In the genomic region with DNA sequence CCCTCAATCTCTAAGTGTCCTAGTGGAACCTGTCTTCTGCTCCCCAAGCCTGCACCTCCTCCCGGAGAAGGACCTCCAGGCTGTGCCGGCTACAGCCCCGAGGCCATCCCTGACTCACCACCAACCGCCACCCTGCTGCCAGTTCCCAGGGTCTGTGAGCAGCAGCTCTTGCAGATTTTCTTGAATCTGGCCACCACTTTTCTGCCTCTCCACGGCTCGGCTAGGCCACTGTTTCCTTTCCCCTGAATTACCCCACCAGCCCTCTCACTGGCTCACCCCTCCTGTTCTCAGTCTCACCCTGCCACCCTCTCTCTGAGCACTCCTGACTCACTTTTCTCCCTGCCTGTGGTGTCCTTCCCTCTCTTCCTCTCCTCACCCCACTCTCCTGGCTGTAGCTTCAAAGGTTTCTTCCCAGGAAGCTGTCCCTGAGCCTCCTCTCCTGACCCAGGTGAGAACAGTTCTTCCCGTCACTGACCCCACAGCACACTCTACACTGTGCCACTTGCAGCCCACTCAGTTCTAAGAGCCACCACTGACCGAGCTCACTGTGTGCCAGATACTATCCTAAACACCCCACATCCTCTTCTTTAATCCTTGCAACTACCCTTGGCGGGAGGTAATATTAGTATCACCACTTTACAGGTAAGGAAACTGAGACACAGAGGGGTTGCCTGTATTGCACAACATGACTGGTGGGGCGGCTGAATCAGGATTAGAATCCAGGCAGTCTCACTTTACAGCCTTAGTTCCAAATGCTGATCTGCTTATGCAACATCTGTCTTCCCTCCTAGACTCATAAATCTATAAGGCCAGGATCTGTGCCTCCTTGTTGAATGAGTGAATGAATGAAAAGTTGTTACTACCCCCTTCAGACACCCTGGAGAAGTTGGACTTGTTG, we compare ENCODE assay signal across 9 cellular contexts.
DNase-seq lines count a peak whose midpoint lies in the region; ATAC-seq and TF ChIP-seq lines count a peak whose summit lies in the region.
"Had no signal": no experiment of that assay in that cellular context is flagged by ENCODE, and none has a peak within 500 bp of the region (broad histone marks: within the 10 kb centered on the region; RNA-seq: fewer than 3 reads in every experiment).

No MANE protein-coding gene starts in this region.

- H3K36me3 Mint-ChIP-seq in activated T-helper 17 cell treated with anti-CD3 and anti-CD28 coated beads, Interleukin-2, amount 50 U/mL, for 72 hours (ENCODE audit: low read depth), result peaks cover 7% of the 10 kb centered on the region

- peak overlapping the region; percentile 88 for H3K27ac Mint-ChIP-seq in activated T-helper 17 cell treated with anti-CD3 and anti-CD28 coated beads, Interleukin-2, amount 50 U/mL, for 72 hours

- no peaks in the 10 kb centered on the region for H3K27me3 ChIP-seq in hepatocyte
- H3K27me3 ChIP-seq: suprapubic skin had no signal

- no peaks in the 10 kb centered on the region for H3K79me2 ChIP-seq in hepatocyte

- peaks cover 66% of the 10 kb centered on the region for H3K4me1 ChIP-seq in hepatocyte (ENCODE audit: insufficient read depth)

- CTCF ChIA-PET in GM10248 (lab: Yijun Ruan, JAX), result no interaction called here

- peaks cover 59% of the 10 kb centered on the region for H3K4me1 Mint-ChIP-seq in activated T-helper 17 cell treated with anti-CD3 and anti-CD28 coated beads, Interleukin-2, amount 50 U/mL, for 72 hours

- H3K9me2 ChIP-seq in hepatocyte (replicated peaks; ENCODE audit: insufficient read depth), result no peaks in the 10 kb centered on the region

- no peak overlapping the region for H2AFZ ChIP-seq in hepatocyte

- no peaks in the 10 kb centered on the region for H4K20me1 ChIP-seq in hepatocyte (ENCODE audit: insufficient read depth, poor library complexity, severe bottlenecking)

- DNase-seq in stimulated activated CD4-positive, alpha-beta T cell treated with anti-CD3 and anti-CD28 coated beads, Interleukin-1b, Interleukin-23, amount 100 ng/mL, for 48 hours, result peak; percentile 18
- no peak for DNase-seq in stimulated activated CD4-positive, alpha-beta T cell treated with anti-CD3 and anti-CD28 coated beads, Interleukin-2, amount 100 ng/mL, for 48 hours
- DNase-seq in hepatocyte (ENCODE audit: low spot score) (peak; percentile 33), UCSD-AML1 (lab: John Stamatoyannopoulos, UW; ENCODE audit: unreplicated experiment) (no peak), GM10248 (ENCODE audit: extremely low spot score) (no peak)
- DNase-seq in effector CD8-positive, alpha-beta T cell (lab: John Stamatoyannopoulos, UW), result no peak

- H3K9me3 ChIP-seq in hepatocyte (ENCODE audit: low read depth), result no peaks in the 10 kb centered on the region
- H3K9me3 ChIP-seq: suprapubic skin had no signal

- H3K4me3 ChIP-seq in hepatocyte, result no peak overlapping the region
- H3K4me3 ChIP-seq: suprapubic skin had no signal

- 49% methylated on average over 10 of the region's 10 CpGs for WGBS in hepatocyte (ENCODE audit: low lambda C conversion rate, missing lambda C conversion rate)

- H3K4me3 Mint-ChIP-seq in activated T-helper 17 cell treated with anti-CD3 and anti-CD28 coated beads, Interleukin-2, amount 50 U/mL, for 72 hours, result peak overlapping the region; percentile 77

- POLR2A ChIA-PET in GM10248 (lab: Yijun Ruan, JAX), result no interaction called here

- no peaks in the 10 kb centered on the region for H3K9me3 Mint-ChIP-seq in activated T-helper 17 cell treated with anti-CD3 and anti-CD28 coated beads, Interleukin-2, amount 50 U/mL, for 72 hours

- ATAC-seq in activated T-helper 17 cell treated with anti-CD3 and anti-CD28 coated beads, Interleukin-2, amount 50 U/mL, for 72 hours (replicated peaks), result peak; percentile 41
- no peak for ATAC-seq in HG03520 (IDR thresholded peaks at IDR 0.05; ENCODE audit: unreplicated experiment)

- H3K27me3 Mint-ChIP-seq in activated T-helper 17 cell treated with anti-CD3 and anti-CD28 coated beads, Interleukin-2, amount 50 U/mL, for 72 hours, result no peaks in the 10 kb centered on the region

- no peaks in the 10 kb centered on the region for H3K36me3 ChIP-seq in hepatocyte (replicated peaks; ENCODE audit: insufficient read depth, low read depth)
- H3K36me3 ChIP-seq: suprapubic skin had no signal

- H3K27ac ChIP-seq in hepatocyte, result peak overlapping the region; percentile 58
- H3K27ac ChIP-seq: suprapubic skin had no signal

- H3K4me2 ChIP-seq in hepatocyte, result no peak overlapping the region

- no peak for TF ChIP-seq CTCF in hepatocyte (IDR thresholded peaks at IDR 0.05; ENCODE audit: poor library complexity)
- TF ChIP-seq CTCF in GM10248 (IDR thresholded peaks at IDR 0.05; ENCODE audit: control extremely low read depth, extremely low read depth, low read depth, missing control alignments), result no peak

Comparison
In these comparisons a context has a peak if more than half of its experiments do, and no peak if none do; other contexts are left out.
1. DNase-seq: peak in stimulated activated CD4-positive, alpha-beta T cell treated with anti-CD3 and anti-CD28 coated beads, Interleukin-1b, Interleukin-23, amount 100 ng/mL, for 48 hours (single experiment) and hepatocyte (single experiment); none in stimulated activated CD4-positive, alpha-beta T cell treated with anti-CD3 and anti-CD28 coated beads, Interleukin-2, amount 100 ng/mL, for 48 hours (0 of 2), effector CD8-positive, alpha-beta T cell (single experiment), UCSD-AML1 (single experiment) and GM10248 (single experiment).